Comparison of ENCODE assay signal across 33 cellular contexts in the genomic region with DNA sequence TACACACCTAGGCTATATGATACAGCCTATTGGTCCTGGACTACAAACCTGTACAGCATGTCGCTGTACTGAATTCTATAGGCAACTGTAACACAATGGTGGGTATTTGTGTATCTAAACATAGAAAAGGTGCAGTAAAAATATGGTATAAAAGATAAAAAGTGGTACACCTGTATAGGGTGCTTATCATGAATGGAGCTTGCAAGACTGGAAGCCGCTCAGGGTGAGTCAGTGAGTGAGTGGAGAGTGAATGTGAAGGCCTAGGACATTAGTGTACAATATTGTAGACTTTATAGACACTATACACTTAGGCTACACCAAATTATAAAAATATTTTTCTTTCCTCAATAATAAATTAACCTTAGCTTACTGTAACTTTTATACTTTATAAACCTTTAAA.
"Had no signal": no experiment of that assay in that cellular context is flagged by ENCODE, and none has a peak within 500 bp of the region (broad histone marks: within the 10 kb centered on the region; RNA-seq: fewer than 3 reads in every experiment).

No MANE protein-coding gene starts in this region.

- H2AFZ ChIP-seq: hepatocyte had no signal

- H3K79me2 ChIP-seq: hepatocyte had no signal

- DNase-seq: activated CD4-positive, alpha-beta memory T cell treated with anti-CD3 and anti-CD28 coated beads, Interleukin-2, amount 10 ng/mL, durations not matched to agents 7 days and 5 days; activated CD4-positive, alpha-beta T cell treated with anti-CD3 and anti-CD28 coated beads for 1 hour; activated CD4-positive, alpha-beta T cell treated with anti-CD3 and anti-CD28 coated beads for 4 hours; activated CD4-positive, alpha-beta T cell treated with anti-CD3 and anti-CD28 coated beads, Interleukin-2, amount 10 ng/mL, durations not matched to agents 7 days and 5 days; activated CD4-positive, alpha-beta T cell treated with anti-CD3 and anti-CD28 coated beads, Interleukin-2, amount 50 U/mL, for 4 hours; activated CD8-positive, alpha-beta memory T cell treated with anti-CD3 and anti-CD28 coated beads, Interleukin-2, amount 50 U/mL, for 48 hours; activated gamma-delta T cell; activated naive CD4-positive, alpha-beta T cell; activated naive CD4-positive, alpha-beta T cell treated with anti-CD3 and anti-CD28 coated beads, Interleukin-2, amount 10 ng/mL, durations not matched to agents 7 days and 5 days; activated naive CD8-positive, alpha-beta T cell treated with anti-CD3 and anti-CD28 coated beads, Interleukin-2, amount 10 ng/mL, durations not matched to agents 7 days and 5 days; activated T-cell treated with anti-CD3 and anti-CD28 coated beads for 4 hours; activated T-cell treated with anti-CD3 and anti-CD28 coated beads, Interleukin-2, amount 50 U/mL, for 24 hours; activated T-cell treated with anti-CD3 and anti-CD28 coated beads, Interleukin-2, amount 50 U/mL, for 72 hours; central memory CD4-positive, alpha-beta T cell; cerebellar nuclear complex; colonic mucosa; dorsolateral prefrontal cortex; effector memory CD4-positive, alpha-beta T cell; endodermal cell; erythroblast; esophagus squamous epithelium; gastrocnemius medialis; heart right ventricle; T-helper 2 cell had no signal

- H3K9me3 Mint-ChIP-seq: activated CD4-positive, alpha-beta memory T cell treated with anti-CD3 and anti-CD28 coated beads, Interleukin-2, amount 10 ng/mL, durations not matched to agents 7 days and 5 days; activated naive CD4-positive, alpha-beta T cell treated with anti-CD3 and anti-CD28 coated beads, Interleukin-2, amount 10 ng/mL, durations not matched to agents 7 days and 5 days; activated naive CD8-positive, alpha-beta T cell treated with anti-CD3 and anti-CD28 coated beads, Interleukin-2, amount 10 ng/mL, durations not matched to agents 7 days and 5 days; activated T-cell treated with anti-CD3 and anti-CD28 coated beads, Interleukin-2, amount 50 U/mL, for 24 hours; activated T-cell treated with anti-CD3 and anti-CD28 coated beads, Interleukin-2, amount 50 U/mL, for 72 hours; brain; dendritic cell treated with granulocyte-macrophage colony-stimulating factor and Interleukin-4, amounts not matched to agents 40 ng/mL and 50 ng/mL, for 4 days; endodermal cell; WTC11 had no signal

- H3K27me3 Mint-ChIP-seq: activated CD4-positive, alpha-beta memory T cell treated with anti-CD3 and anti-CD28 coated beads, Interleukin-2, amount 10 ng/mL, durations not matched to agents 7 days and 5 days; activated CD4-positive, alpha-beta T cell treated with anti-CD3 and anti-CD28 coated beads, Interleukin-2, amount 10 ng/mL, durations not matched to agents 7 days and 5 days; activated naive CD4-positive, alpha-beta T cell treated with anti-CD3 and anti-CD28 coated beads, Interleukin-2, amount 10 ng/mL, durations not matched to agents 7 days and 5 days; activated naive CD8-positive, alpha-beta T cell treated with anti-CD3 and anti-CD28 coated beads, Interleukin-2, amount 10 ng/mL, durations not matched to agents 7 days and 5 days; activated T-cell treated with anti-CD3 and anti-CD28 coated beads, Interleukin-2, amount 50 U/mL, for 24 hours; brain; dendritic cell treated with granulocyte-macrophage colony-stimulating factor and Interleukin-4, amounts not matched to agents 40 ng/mL and 50 ng/mL, for 4 days had no signal

- H3K36me3 Mint-ChIP-seq: brain, WTC11 had no signal

- H3K4me1 ChIP-seq: breast epithelium, colonic mucosa had no signal

- H3K9me3 ChIP-seq: ascending aorta, breast epithelium, colonic mucosa, esophagus squamous epithelium, gastrocnemius medialis, heart right ventricle had no signal

- H3K27ac ChIP-seq: ascending aorta, breast epithelium, cardiac muscle cell, colonic mucosa, esophagus squamous epithelium, gastrocnemius medialis, heart right ventricle, hepatocyte, VCaP had no signal

- H3K4me2 ChIP-seq: hepatocyte had no signal

- H3K27me3 ChIP-seq: ascending aorta, breast epithelium, cardiac muscle cell, colonic mucosa, dorsolateral prefrontal cortex, esophagus squamous epithelium, gastrocnemius medialis, heart right ventricle, hepatocyte had no signal

- H3K4me1 Mint-ChIP-seq: activated CD4-positive, alpha-beta memory T cell treated with anti-CD3 and anti-CD28 coated beads, Interleukin-2, amount 10 ng/mL, durations not matched to agents 7 days and 5 days; activated CD4-positive, alpha-beta T cell treated with anti-CD3 and anti-CD28 coated beads, Interleukin-2, amount 10 ng/mL, durations not matched to agents 7 days and 5 days; activated naive CD4-positive, alpha-beta T cell treated with anti-CD3 and anti-CD28 coated beads, Interleukin-2, amount 10 ng/mL, durations not matched to agents 7 days and 5 days; activated naive CD8-positive, alpha-beta T cell treated with anti-CD3 and anti-CD28 coated beads, Interleukin-2, amount 10 ng/mL, durations not matched to agents 7 days and 5 days; endodermal cell had no signal

- H3K27ac Mint-ChIP-seq: activated CD4-positive, alpha-beta memory T cell treated with anti-CD3 and anti-CD28 coated beads, Interleukin-2, amount 10 ng/mL, durations not matched to agents 7 days and 5 days; activated CD4-positive, alpha-beta T cell treated with anti-CD3 and anti-CD28 coated beads, Interleukin-2, amount 10 ng/mL, durations not matched to agents 7 days and 5 days; activated naive CD4-positive, alpha-beta T cell treated with anti-CD3 and anti-CD28 coated beads, Interleukin-2, amount 10 ng/mL, durations not matched to agents 7 days and 5 days; activated naive CD4-positive, alpha-beta T cell treated with anti-CD3 and anti-CD28 coated beads, Interleukin-2, amount 50 U/mL, for 72 hours; activated naive CD8-positive, alpha-beta T cell treated with anti-CD3 and anti-CD28 coated beads, Interleukin-2, amount 10 ng/mL, durations not matched to agents 7 days and 5 days; activated T-cell treated with anti-CD3 and anti-CD28 coated beads, Interleukin-2, amount 50 U/mL, for 24 hours; activated T-cell treated with anti-CD3 and anti-CD28 coated beads, Interleukin-2, amount 50 U/mL, for 72 hours; brain; dendritic cell treated with granulocyte-macrophage colony-stimulating factor and Interleukin-4, amounts not matched to agents 40 ng/mL and 50 ng/mL, for 4 days; endodermal cell; WTC11 had no signal

- H3K36me3 ChIP-seq: ascending aorta, breast epithelium, cardiac muscle cell, colonic mucosa, esophagus squamous epithelium had no signal

- ATAC-seq: activated naive CD4-positive, alpha-beta T cell treated with anti-CD3 and anti-CD28 coated beads, Interleukin-2, amount 50 U/mL, for 72 hours; activated T-cell treated with anti-CD3 and anti-CD28 coated beads, Interleukin-2, amount 50 U/mL, for 72 hours; gastrocnemius medialis; WTC11 had no signal

- H3K4me3 ChIP-seq: ascending aorta, breast epithelium, cardiac muscle cell, colonic mucosa, dorsolateral prefrontal cortex, esophagus squamous epithelium, gastrocnemius medialis, heart right ventricle, hepatocyte had no signal

- H3K4me3 Mint-ChIP-seq: activated CD4-positive, alpha-beta memory T cell treated with anti-CD3 and anti-CD28 coated beads, Interleukin-2, amount 10 ng/mL, durations not matched to agents 7 days and 5 days; activated CD4-positive, alpha-beta T cell treated with anti-CD3 and anti-CD28 coated beads, Interleukin-2, amount 10 ng/mL, durations not matched to agents 7 days and 5 days; activated naive CD4-positive, alpha-beta T cell treated with anti-CD3 and anti-CD28 coated beads, Interleukin-2, amount 10 ng/mL, durations not matched to agents 7 days and 5 days; activated naive CD8-positive, alpha-beta T cell treated with anti-CD3 and anti-CD28 coated beads, Interleukin-2, amount 10 ng/mL, durations not matched to agents 7 days and 5 days; activated T-cell treated with anti-CD3 and anti-CD28 coated beads, Interleukin-2, amount 50 U/mL, for 24 hours; activated T-cell treated with anti-CD3 and anti-CD28 coated beads, Interleukin-2, amount 50 U/mL, for 72 hours; brain; dendritic cell treated with granulocyte-macrophage colony-stimulating factor and Interleukin-4, amounts not matched to agents 40 ng/mL and 50 ng/mL, for 4 days; endodermal cell; WTC11 had no signal
